Comparison of ENCODE assay signal across 8 cellular contexts in genomic region chr1:23103001-23103879, GRCh38.
DNase-seq lines count a peak whose midpoint lies in the region; ATAC-seq, FAIRE-seq and TF ChIP-seq lines count a peak whose summit lies in the region.

No MANE protein-coding gene starts in this region.

- peak; percentile 90 for ATAC-seq in central memory CD8-positive, alpha-beta T cell (replicated peaks; ENCODE audit: extremely low read depth, poor library complexity, severe bottlenecking)
- no peak for ATAC-seq in HG03095 (IDR thresholded peaks at IDR 0.05; ENCODE audit: unreplicated experiment)

- peaks cover 53% of the 10 kb centered on the region for H3K4me1 Mint-ChIP-seq in central memory CD8-positive, alpha-beta T cell

- WGBS in trophoblast cell (ENCODE audit: extremely low coverage, insufficient coverage, insufficient read length), result no CpG with 5 or more reads among the region's 10 CpGs

- H4K8ac ChIP-seq in trophoblast cell (ENCODE audit: low read depth, low read length), result no peak overlapping the region

- H4K12ac ChIP-seq in trophoblast cell (ENCODE audit: low read depth, low read length), result no peak overlapping the region

- H3K9me3 ChIP-seq in trophoblast cell (ENCODE audit: insufficient read depth, low read depth, low read length), result no peaks in the 10 kb centered on the region

- H3K4ac ChIP-seq in trophoblast cell (ENCODE audit: low read depth, low read length), result peak overlapping the region; percentile 20

- H3K79me1 ChIP-seq in trophoblast cell (ENCODE audit: low read length), result peaks cover 1% of the 10 kb centered on the region

- H3K27ac ChIP-seq in trophoblast cell (ENCODE audit: low read depth, low read length), result peak overlapping the region; percentile 27

- H3K4me3 Mint-ChIP-seq in central memory CD8-positive, alpha-beta T cell, result peak overlapping the region; percentile 68

- H3K9ac ChIP-seq in trophoblast cell (ENCODE audit: low read length), result no peak overlapping the region

- H4K91ac ChIP-seq in trophoblast cell (ENCODE audit: low read depth, low read length), result no peak overlapping the region

- no peaks in the 10 kb centered on the region for H3K9me3 Mint-ChIP-seq in central memory CD8-positive, alpha-beta T cell

- H3K79me2 ChIP-seq in trophoblast cell (ENCODE audit: control insufficient read depth, insufficient read depth, low read length, poor library complexity), result no peaks in the 10 kb centered on the region

- no peak overlapping the region for H2AK5ac ChIP-seq in trophoblast cell (ENCODE audit: low read length)

- no peaks in the 10 kb centered on the region for H3K27me3 ChIP-seq in trophoblast cell (ENCODE audit: insufficient read depth, low read length)

- no peak overlapping the region for H2BK5ac ChIP-seq in trophoblast cell (ENCODE audit: low read depth, low read length, poor library complexity)

- H3K4me2 ChIP-seq in trophoblast cell (ENCODE audit: low read length), result no peak overlapping the region

- no peaks in the 10 kb centered on the region for H3K27me3 Mint-ChIP-seq in central memory CD8-positive, alpha-beta T cell

- no peak overlapping the region for H2BK12ac ChIP-seq in trophoblast cell (ENCODE audit: low read length)

- TF ChIP-seq POLR2A in GM12891 (IDR thresholded peaks at IDR 0.05; ENCODE audit: low read depth, low read length), result no peak

- no peak overlapping the region for H3K18ac ChIP-seq in trophoblast cell (ENCODE audit: low read length)

- H3K27ac Mint-ChIP-seq in central memory CD8-positive, alpha-beta T cell (ENCODE audit: low read depth), result peak overlapping the region; percentile 95

- peak; percentile 32 for DNase-seq in GM12891 (ENCODE audit: insufficient read length, low spot score)
- peak; percentile 95 for DNase-seq in RKO (ENCODE audit: low spot score)
- DNase-seq in central memory CD8-positive, alpha-beta T cell (ENCODE audit: low spot score in 2 of 2), result peak in 1 of 2 donors; percentile 16
- peak in 1 of 2 donors; percentile 12 for DNase-seq in trophoblast cell
- DNase-seq in NCI-H1436 treated with DMSO at 0.1 percent for 48 hours (lab: John Stamatoyannopoulos, UW), result no peak
- DNase-seq in AG20443 (ENCODE audit: low spot score), result no peak
- DNase-seq in RPMI8226, result no peak

- peaks cover 10 to 17% of the 10 kb centered on the region in 2 experiments for H3K4me1 ChIP-seq in trophoblast cell (ENCODE audit: control insufficient read depth in 1 of 2, insufficient read depth in 2 of 2, low read length in 2 of 2)

- peak; percentile 78 for FAIRE-seq in GM12891 (lab: Jason Lieb, UNC)

- peaks cover 9% of the 10 kb centered on the region for H3K36me3 Mint-ChIP-seq in central memory CD8-positive, alpha-beta T cell (ENCODE audit: insufficient read depth)

- no peak overlapping the region for H3K23ac ChIP-seq in trophoblast cell (ENCODE audit: low read length)

- peaks cover 3 to 14% of the 10 kb centered on the region in 2 experiments for H3K36me3 ChIP-seq in trophoblast cell (ENCODE audit: control insufficient read depth in 1 of 2, insufficient read depth in 2 of 2, low read length in 2 of 2)

- H2AFZ ChIP-seq in trophoblast cell (ENCODE audit: insufficient read depth, low read length, poor library complexity), result no peak overlapping the region

- no peak overlapping the region for H3K14ac ChIP-seq in trophoblast cell (ENCODE audit: low read length)

- no peak overlapping the region for H3K4me3 ChIP-seq in trophoblast cell (ENCODE audit: low read depth, low read length)

- no peak overlapping the region for H2BK120ac ChIP-seq in trophoblast cell (ENCODE audit: insufficient read depth, low read length, poor library complexity)

TF ChIP-seq in GM12891, 5 proteins besides CTCF, POLR2A, EP300 and RAD21:
- no peak for TF ChIP-seq PAX5 (IDR thresholded peaks at IDR 0.05; ENCODE audit: insufficient read depth, low read length, severe bottlenecking)
- TF ChIP-seq SPI1 (IDR thresholded peaks at IDR 0.05; ENCODE audit: low read depth, low read length), result peak; percentile 85
TF ChIP-seq in GM12891: peak in this region for 1.

Comparison
In these comparisons a context has a peak if more than half of its experiments do, and no peak if none do; other contexts are left out.
1. DNase-seq: peak in GM12891 (single experiment) and RKO (single experiment); none in NCI-H1436 treated with DMSO at 0.1 percent for 48 hours (single experiment), AG20443 (single experiment) and RPMI8226 (single experiment).